In genomic region chr11:13682212-13682611, GRCh38 we compare ENCODE assay signal across 29 cellular contexts.
"Had no signal": no experiment of that assay in that cellular context is flagged by ENCODE, and none has a peak within 500 bp of the region (broad histone marks: within the 10 kb centered on the region; RNA-seq: fewer than 3 reads in every experiment).

No MANE protein-coding gene starts in this region.

- H3K9me3 Mint-ChIP-seq: activated CD4-positive, alpha-beta memory T cell treated with anti-CD3 and anti-CD28 coated beads, Interleukin-2, amount 10 ng/mL, durations not matched to agents 7 days and 5 days; activated CD4-positive, alpha-beta T cell treated with anti-CD3 and anti-CD28 coated beads, Interleukin-2, amount 10 ng/mL, durations not matched to agents 24 days and 14 days; activated naive CD4-positive, alpha-beta T cell treated with anti-CD3 and anti-CD28 coated beads, Interleukin-2, amount 10 ng/mL, durations not matched to agents 7 days and 5 days; activated naive CD8-positive, alpha-beta T cell treated with anti-CD3 and anti-CD28 coated beads for 36 hours; activated T-helper 17 cell treated with anti-CD3 and anti-CD28 coated beads, Interleukin-2, amount 50 U/mL, for 72 hours; T-helper 1 cell treated with Interleukin-12 subunit alpha and Interleukin-12 subunit beta and Interleukin-4 antibody, amounts not matched to agents 30 μg/mL and 1 μg/mL, for 36 hours had no signal

- H3K27me3 Mint-ChIP-seq: activated CD4-positive, alpha-beta memory T cell treated with anti-CD3 and anti-CD28 coated beads, Interleukin-2, amount 10 ng/mL, durations not matched to agents 7 days and 5 days; activated CD4-positive, alpha-beta T cell treated with anti-CD3 and anti-CD28 coated beads, Interleukin-2, amount 10 ng/mL, durations not matched to agents 24 days and 14 days; activated naive CD4-positive, alpha-beta T cell treated with anti-CD3 and anti-CD28 coated beads, Interleukin-2, amount 10 ng/mL, durations not matched to agents 7 days and 5 days; activated naive CD8-positive, alpha-beta T cell treated with anti-CD3 and anti-CD28 coated beads for 36 hours; activated T-helper 17 cell treated with anti-CD3 and anti-CD28 coated beads, Interleukin-2, amount 50 U/mL, for 72 hours had no signal

- H3K4me3 ChIP-seq: cardiac muscle cell, SJCRH30 had no signal

- H3K4me3 Mint-ChIP-seq: activated CD4-positive, alpha-beta memory T cell treated with anti-CD3 and anti-CD28 coated beads, Interleukin-2, amount 10 ng/mL, durations not matched to agents 7 days and 5 days; activated CD4-positive, alpha-beta T cell treated with anti-CD3 and anti-CD28 coated beads, Interleukin-2, amount 10 ng/mL, durations not matched to agents 24 days and 14 days; activated naive CD4-positive, alpha-beta T cell treated with anti-CD3 and anti-CD28 coated beads, Interleukin-2, amount 10 ng/mL, durations not matched to agents 7 days and 5 days; activated naive CD8-positive, alpha-beta T cell treated with anti-CD3 and anti-CD28 coated beads for 36 hours; activated T-helper 17 cell treated with anti-CD3 and anti-CD28 coated beads, Interleukin-2, amount 50 U/mL, for 72 hours; T-helper 1 cell treated with Interleukin-12 subunit alpha and Interleukin-12 subunit beta and Interleukin-4 antibody, amounts not matched to agents 30 μg/mL and 1 μg/mL, for 36 hours had no signal

- H3K27ac Mint-ChIP-seq: activated CD4-positive, alpha-beta memory T cell treated with anti-CD3 and anti-CD28 coated beads, Interleukin-2, amount 10 ng/mL, durations not matched to agents 7 days and 5 days; activated CD4-positive, alpha-beta T cell treated with anti-CD3 and anti-CD28 coated beads, Interleukin-2, amount 10 ng/mL, durations not matched to agents 24 days and 14 days; activated naive CD4-positive, alpha-beta T cell treated with anti-CD3 and anti-CD28 coated beads, Interleukin-2, amount 10 ng/mL, durations not matched to agents 7 days and 5 days; activated naive CD8-positive, alpha-beta T cell treated with anti-CD3 and anti-CD28 coated beads for 36 hours; activated T-helper 17 cell treated with anti-CD3 and anti-CD28 coated beads, Interleukin-2, amount 50 U/mL, for 72 hours; T-helper 1 cell treated with Interleukin-12 subunit alpha and Interleukin-12 subunit beta and Interleukin-4 antibody, amounts not matched to agents 30 μg/mL and 1 μg/mL, for 36 hours had no signal

- DNase-seq: activated CD4-positive, alpha-beta memory T cell treated with anti-CD3 and anti-CD28 coated beads, Interleukin-2, amount 10 ng/mL, durations not matched to agents 7 days and 5 days; activated CD4-positive, alpha-beta T cell treated with anti-CD3 and anti-CD28 coated beads, Interleukin-2, amount 10 ng/mL, durations not matched to agents 24 days and 14 days; activated CD4-positive, CD25-positive, alpha-beta regulatory T cell treated with anti-CD3 and anti-CD28 coated beads, Interleukin-2, amount 50 U/mL, for 72 hours; activated gamma-delta T cell; activated naive CD4-positive, alpha-beta T cell treated with anti-CD3 and anti-CD28 coated beads, Interleukin-2, amount 10 ng/mL, durations not matched to agents 7 days and 5 days; activated naive CD8-positive, alpha-beta T cell treated with anti-CD3 and anti-CD28 coated beads for 36 hours; activated T-cell treated with anti-CD3 and anti-CD28 coated beads for 4 hours; activated T-cell treated with anti-CD3 and anti-CD28 coated beads, Interleukin-2, amount 50 U/mL, for 48 hours; brain microvascular endothelial cell; IMR-90; KG1; NCI-H1048; NCI-H1694; NCI-H2029; NCI-H2107; NCI-H345; NCI-H510A; NCI-H69; NK-92 treated with Interleukin-12 subunit alpha and Interleukin-12 subunit beta, amount 100 ng/mL, for 24 hours; OCI-M1; RPMI8226; SJCRH30; SK-N-SH; SW 1271 had no signal

- ATAC-seq: activated T-helper 17 cell treated with anti-CD3 and anti-CD28 coated beads, Interleukin-2, amount 50 U/mL, for 72 hours; Panc1; Right ventricle myocardium inferior had no signal
